21 cellular contexts compared by ENCODE assay signal in genomic region chr20:63663332-63664066, GRCh38. TPM values are rescaled to one million over a fixed set of nuclear protein-coding genes. Genes with fewer than 3 reads are reported as not detected.
"Had no signal": no experiment of that assay in that cellular context is flagged by ENCODE, and none has a peak within 500 bp of the region (broad histone marks: within the 10 kb centered on the region; RNA-seq: fewer than 3 reads in every experiment).

No MANE protein-coding gene starts in this region.

- H3K4me2 ChIP-seq: hepatocyte had no signal

- H3K27me3 Mint-ChIP-seq: effector memory CD8-positive, alpha-beta T cell had no signal

- H3K9me3 ChIP-seq: esophagus muscularis mucosa, gastroesophageal sphincter, heart left ventricle, left lung, lower lobe of right lung, mucosa of descending colon had no signal

- H3K27me3 ChIP-seq: dorsolateral prefrontal cortex, esophagus muscularis mucosa, foreskin keratinocyte, gastroesophageal sphincter, heart left ventricle, hepatocyte, left lung had no signal

- H3K27ac Mint-ChIP-seq: effector memory CD8-positive, alpha-beta T cell; endodermal cell; mesothelial cell of epicardium had no signal

- ATAC-seq: effector memory CD8-positive, alpha-beta T cell; foreskin keratinocyte; gastroesophageal sphincter; left lung; left ventricle myocardium superior; lower lobe of right lung; mucosa of descending colon had no signal

- H3K9me3 Mint-ChIP-seq: effector memory CD8-positive, alpha-beta T cell; endodermal cell; mesothelial cell of epicardium had no signal

- H3K4me1 ChIP-seq: foreskin keratinocyte had no signal

- H2AFZ ChIP-seq: hepatocyte had no signal

- H3K4me3 ChIP-seq: coronary artery, esophagus muscularis mucosa, gastroesophageal sphincter, heart left ventricle, hepatocyte, left lung, lower lobe of right lung, mucosa of descending colon had no signal

- DNase-seq: dermis blood vessel endothelial cell; dorsolateral prefrontal cortex; effector CD4-positive, alpha-beta T cell; effector memory CD8-positive, alpha-beta T cell; endodermal cell; foreskin keratinocyte; heart left ventricle; hypothalamus; left cardiac atrium; left ventricle myocardium superior; lower lobe of right lung; mesenchymal stem cell; mucosa of descending colon had no signal

- H3K4me3 Mint-ChIP-seq: effector memory CD8-positive, alpha-beta T cell; endodermal cell; mesothelial cell of epicardium had no signal

- H3K27ac ChIP-seq: coronary artery, epithelial cell of prostate, esophagus muscularis mucosa, foreskin keratinocyte, gastroesophageal sphincter, heart left ventricle, hepatocyte, left lung, lower lobe of right lung had no signal

RNA-seq across cellular contexts. Expression of gene TNFRSF6B, which starts 33.0 kb away (rescaled TPM):
- total RNA-seq: endodermal cell, frontal cortex, mesothelial cell of epicardium had no signal
